ENCODE assay signal across 27 cellular contexts in the genomic region with DNA sequence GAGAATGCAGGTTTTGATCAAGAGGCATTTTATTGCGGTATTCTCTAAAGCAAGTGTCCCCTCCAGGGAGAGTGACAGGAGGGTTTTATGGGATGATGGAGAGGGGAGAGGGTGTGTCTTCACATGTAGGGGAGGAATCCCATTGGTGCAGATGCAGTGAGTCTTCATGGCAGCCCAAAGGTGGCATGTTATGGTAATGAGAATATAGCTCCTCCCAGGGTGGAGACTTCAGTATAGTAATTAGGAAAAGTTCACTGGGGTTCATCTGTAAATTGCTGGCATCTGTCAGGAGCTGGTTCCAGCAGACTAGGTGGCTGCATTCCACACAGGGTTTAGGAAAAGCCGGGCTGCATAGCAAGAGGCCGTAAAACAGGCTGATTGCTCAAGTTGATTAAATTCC.
DNase-seq lines count a peak whose midpoint lies in the region; ATAC-seq, FAIRE-seq and TF ChIP-seq lines count a peak whose summit lies in the region.
"Had no signal": no experiment of that assay in that cellular context is flagged by ENCODE, and none has a peak within 500 bp of the region (broad histone marks: within the 10 kb centered on the region; RNA-seq: fewer than 3 reads in every experiment).

No MANE protein-coding gene starts in this region.

- H3K4me1 ChIP-seq in HAP-1: peaks cover 10% of the 10 kb centered on the region
- no peaks in the 10 kb centered on the region for H3K4me1 ChIP-seq in small intestine (ENCODE audit: control insufficient read depth in 2 of 2, insufficient read depth in 1 of 2, low read depth in 1 of 2, low read length in 1 of 2)
- H3K4me1 ChIP-seq: upper lobe of right lung had no signal

- 33 to 64% (median 34%) methylated on average over 3 of the region's 3 CpGs for WGBS in small intestine, 3 donors

- 0 out of 2 replicates have a peak, but pooled peaks cover 3% of the 10 kb centered on the region for H3K4me1 Mint-ChIP-seq in WTC11
- no peaks in the 10 kb centered on the region for H3K4me1 Mint-ChIP-seq in immature natural killer cell
- H3K4me1 Mint-ChIP-seq: activated CD4-positive, alpha-beta memory T cell treated with anti-CD3 and anti-CD28 coated beads, Interleukin-2, amount 10 ng/mL, durations not matched to agents 7 days and 5 days; CD14-positive monocyte had no signal

- H3K36me3 Mint-ChIP-seq in WTC11 (no peaks in the 10 kb centered on the region), immature natural killer cell (no peaks in the 10 kb centered on the region)
- H3K36me3 Mint-ChIP-seq: CD14-positive monocyte had no signal

- POLR2A ChIA-PET in WTC11 (lab: Charles Lee): interaction anchor here (0.6 kb wide), 1 partner anchor 1061 kb away, joined by 6 read pairs; no protein-coding TSS in a partner anchor

- H3K36me3 ChIP-seq in HAP-1 (replicated peaks) (no peaks in the 10 kb centered on the region), small intestine (ENCODE audit: control insufficient read depth in 2 of 2, insufficient read depth in 2 of 2, low read length in 2 of 2) (no peaks in the 10 kb centered on the region)
- H3K36me3 ChIP-seq: ovary, upper lobe of right lung had no signal

- H3K4me3 ChIP-seq in HAP-1 (no peak overlapping the region), small intestine (ENCODE audit: low read depth in 1 of 2, low read length in 2 of 2) (no peak overlapping the region)
- H3K4me3 ChIP-seq: lung, ovary, skin epidermis, upper lobe of right lung had no signal

- CTCF ChIA-PET in WTC11 (lab: Charles Lee): interaction anchor here (1.2 kb wide), 1 partner anchor 45 kb away, joined by 3 read pairs; no protein-coding TSS in a partner anchor

- no peak overlapping the region for H3K27ac Mint-ChIP-seq in WTC11
- H3K27ac Mint-ChIP-seq in immature natural killer cell: no peak overlapping the region
- H3K27ac Mint-ChIP-seq: activated CD4-positive, alpha-beta memory T cell treated with anti-CD3 and anti-CD28 coated beads, Interleukin-2, amount 10 ng/mL, durations not matched to agents 7 days and 5 days; activated naive CD4-positive, alpha-beta T cell treated with anti-CD3 and anti-CD28 coated beads for 36 hours had no signal

- H3K4me3 Mint-ChIP-seq in WTC11 (no peak overlapping the region), immature natural killer cell (no peak overlapping the region)
- H3K4me3 Mint-ChIP-seq: activated CD4-positive, alpha-beta memory T cell treated with anti-CD3 and anti-CD28 coated beads, Interleukin-2, amount 10 ng/mL, durations not matched to agents 7 days and 5 days; activated naive CD4-positive, alpha-beta T cell treated with anti-CD3 and anti-CD28 coated beads for 36 hours; CD14-positive monocyte had no signal

- no peaks in the 10 kb centered on the region for H3K27me3 ChIP-seq in HAP-1 (ENCODE audit: low read depth)
- no peaks in the 10 kb centered on the region for H3K27me3 ChIP-seq in small intestine (ENCODE audit: control insufficient read depth in 2 of 2, insufficient read depth in 2 of 2, low read length in 2 of 2)
- H3K27me3 ChIP-seq: ovary, upper lobe of right lung had no signal

- FAIRE-seq in small intestine (lab: Jason Lieb, UNC) (no peak), GM19239 (lab: Jason Lieb, UNC) (no peak)
- FAIRE-seq: astrocyte, islet of Langerhans had no signal

- no peak overlapping the region for H3K27ac ChIP-seq in small intestine (ENCODE audit: low read depth in 1 of 2, low read length in 1 of 2)
- H3K27ac ChIP-seq: ovary, skin epidermis, upper lobe of right lung, VCaP had no signal

- in situ Hi-C loops in HAP-1 (cut with MboI; ENCODE audit: low sequenced_read_pairs): loop anchor here (25.0 kb wide), 1 partner anchor 503 kb away; no protein-coding TSS in a partner anchor

- peak; percentile 94 for ATAC-seq in WTC11
- ATAC-seq: upper lobe of right lung had no signal

- TF ChIP-seq CTCF in WTC11 (IDR thresholded peaks at IDR 0.05): no peak

- H3K27me3 Mint-ChIP-seq in WTC11 (ENCODE audit: low read depth) (no peaks in the 10 kb centered on the region), immature natural killer cell (ENCODE audit: low read depth in 3 of 3) (peaks cover 0 to 1% (median 0%) of the 10 kb centered on the region in 3 donors)
- H3K27me3 Mint-ChIP-seq: activated CD4-positive, alpha-beta memory T cell treated with anti-CD3 and anti-CD28 coated beads, Interleukin-2, amount 10 ng/mL, durations not matched to agents 7 days and 5 days had no signal

- H3K9me3 ChIP-seq in HAP-1 (no peaks in the 10 kb centered on the region), small intestine (ENCODE audit: control insufficient read depth, low read depth) (no peaks in the 10 kb centered on the region)
- H3K9me3 ChIP-seq: ovary, upper lobe of right lung had no signal

- no peaks in the 10 kb centered on the region for H3K9me3 Mint-ChIP-seq in WTC11
- peaks cover 0 to 5% (median 0%) of the 10 kb centered on the region in 6 donors for H3K9me3 Mint-ChIP-seq in immature natural killer cell
- H3K9me3 Mint-ChIP-seq: activated CD4-positive, alpha-beta memory T cell treated with anti-CD3 and anti-CD28 coated beads, Interleukin-2, amount 10 ng/mL, durations not matched to agents 7 days and 5 days; activated naive CD4-positive, alpha-beta T cell treated with anti-CD3 and anti-CD28 coated beads for 36 hours had no signal

- peak; percentile 17 for DNase-seq in A172 (ENCODE audit: low spot score)
- peak; percentile 71 to 73 for DNase-seq in HAP-1 (ENCODE audit: low spot score in 2 of 2)
- peak; percentile 20 for DNase-seq in WTC11 (ENCODE audit: low spot score)
- DNase-seq in left kidney (ENCODE audit: low read depth, low spot score): peak; percentile 79
- DNase-seq in small intestine: no peak
- DNase-seq in NCI-H2107 (lab: John Stamatoyannopoulos, UW): no peak
- DNase-seq in GM19239 (ENCODE audit: insufficient read length, low spot score): no peak
- DNase-seq in immature natural killer cell: no peak
- DNase-seq: activated CD4-positive, alpha-beta memory T cell treated with anti-CD3 and anti-CD28 coated beads, Interleukin-2, amount 10 ng/mL, durations not matched to agents 7 days and 5 days; activated naive CD4-positive, alpha-beta T cell treated with anti-CD3 and anti-CD28 coated beads for 36 hours; activated T-cell treated with anti-CD3 and anti-CD28 coated beads, Interleukin-2, amount 50 U/mL, for 1 hour; effector memory CD4-positive, alpha-beta T cell; glutamatergic neuron; HCEC 1CT; KG1; NCI-H2029 treated with DMSO at 0.1 percent for 48 hours; NCI-H524 treated with DMSO at 0.1 percent for 48 hours; ovary; SHP77; stimulated activated CD4-positive, alpha-beta T cell treated with anti-CD3 and anti-CD28 coated beads, Interleukin-4, amount 100 ng/mL, for 1 hour; upper lobe of right lung had no signal

TF ChIP-seq in WTC11, 78 proteins besides CTCF, POLR2A, EP300 and RAD21 (continues in another document):
- TF ChIP-seq HMGA2 (CRISPR knock-in tag; IDR thresholded peaks at IDR 0.05): no peak
- no peak for TF ChIP-seq ATF1 (CRISPR knock-in tag; IDR thresholded peaks at IDR 0.05)
- TF ChIP-seq SP1 (CRISPR knock-in tag; conservative IDR thresholded peaks at IDR 0.05): no peak
- TF ChIP-seq OVOL2 (CRISPR knock-in tag; IDR thresholded peaks at IDR 0.05; ENCODE audit: borderline replicate concordance): no peak
- TF ChIP-seq, protein P1, sequence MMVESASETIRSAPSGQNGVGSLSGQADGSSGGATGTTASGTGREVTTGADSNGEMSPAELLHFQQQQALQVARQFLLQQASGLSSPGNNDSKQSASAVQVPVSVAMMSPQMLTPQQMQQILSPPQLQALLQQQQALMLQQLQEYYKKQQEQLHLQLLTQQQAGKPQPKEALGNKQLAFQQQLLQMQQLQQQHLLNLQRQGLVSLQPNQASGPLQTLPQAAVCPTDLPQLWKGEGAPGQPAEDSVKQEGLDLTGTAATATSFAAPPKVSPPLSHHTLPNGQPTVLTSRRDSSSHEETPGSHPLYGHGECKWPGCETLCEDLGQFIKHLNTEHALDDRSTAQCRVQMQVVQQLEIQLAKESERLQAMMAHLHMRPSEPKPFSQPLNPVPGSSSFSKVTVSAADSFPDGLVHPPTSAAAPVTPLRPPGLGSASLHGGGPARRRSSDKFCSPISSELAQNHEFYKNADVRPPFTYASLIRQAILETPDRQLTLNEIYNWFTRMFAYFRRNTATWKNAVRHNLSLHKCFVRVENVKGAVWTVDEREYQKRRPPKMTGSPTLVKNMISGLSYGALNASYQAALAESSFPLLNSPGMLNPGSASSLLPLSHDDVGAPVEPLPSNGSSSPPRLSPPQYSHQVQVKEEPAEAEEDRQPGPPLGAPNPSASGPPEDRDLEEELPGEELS (CRISPR knock-in tag; IDR thresholded peaks at IDR 0.05): no peak
- no peak for TF ChIP-seq FOXP1 (CRISPR knock-in tag; IDR thresholded peaks at IDR 0.05; ENCODE audit: borderline replicate concordance)
- TF ChIP-seq IRF2 (CRISPR knock-in tag; IDR thresholded peaks at IDR 0.05; ENCODE audit: borderline replicate concordance, low read depth): no peak
- TF ChIP-seq RELA (CRISPR knock-in tag; IDR thresholded peaks at IDR 0.05; ENCODE audit: borderline replicate concordance): no peak
- TF ChIP-seq, protein P2, sequence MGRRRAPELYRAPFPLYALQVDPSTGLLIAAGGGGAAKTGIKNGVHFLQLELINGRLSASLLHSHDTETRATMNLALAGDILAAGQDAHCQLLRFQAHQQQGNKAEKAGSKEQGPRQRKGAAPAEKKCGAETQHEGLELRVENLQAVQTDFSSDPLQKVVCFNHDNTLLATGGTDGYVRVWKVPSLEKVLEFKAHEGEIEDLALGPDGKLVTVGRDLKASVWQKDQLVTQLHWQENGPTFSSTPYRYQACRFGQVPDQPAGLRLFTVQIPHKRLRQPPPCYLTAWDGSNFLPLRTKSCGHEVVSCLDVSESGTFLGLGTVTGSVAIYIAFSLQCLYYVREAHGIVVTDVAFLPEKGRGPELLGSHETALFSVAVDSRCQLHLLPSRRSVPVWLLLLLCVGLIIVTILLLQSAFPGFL (CRISPR knock-in tag; IDR thresholded peaks at IDR 0.05; ENCODE audit: borderline replicate concordance): no peak
- TF ChIP-seq SMAD4 (CRISPR knock-in tag; IDR thresholded peaks at IDR 0.05): no peak
- no peak for TF ChIP-seq CBFB (CRISPR knock-in tag; IDR thresholded peaks at IDR 0.05; ENCODE audit: low read depth)
- no peak for TF ChIP-seq RORB (CRISPR knock-in tag; IDR thresholded peaks at IDR 0.05)
- TF ChIP-seq, protein P3, sequence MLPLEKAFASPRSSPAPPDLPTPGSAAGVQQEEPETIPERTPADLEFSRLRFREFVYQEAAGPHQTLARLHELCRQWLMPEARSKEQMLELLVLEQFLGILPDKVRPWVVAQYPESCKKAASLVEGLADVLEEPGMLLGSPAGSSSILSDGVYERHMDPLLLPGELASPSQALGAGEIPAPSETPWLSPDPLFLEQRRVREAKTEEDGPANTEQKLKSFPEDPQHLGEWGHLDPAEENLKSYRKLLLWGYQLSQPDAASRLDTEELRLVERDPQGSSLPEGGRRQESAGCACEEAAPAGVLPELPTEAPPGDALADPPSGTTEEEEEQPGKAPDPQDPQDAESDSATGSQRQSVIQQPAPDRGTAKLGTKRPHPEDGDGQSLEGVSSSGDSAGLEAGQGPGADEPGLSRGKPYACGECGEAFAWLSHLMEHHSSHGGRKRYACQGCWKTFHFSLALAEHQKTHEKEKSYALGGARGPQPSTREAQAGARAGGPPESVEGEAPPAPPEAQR (CRISPR knock-in tag; IDR thresholded peaks at IDR 0.05): no peak
- no peak for TF ChIP-seq EMX1 (CRISPR knock-in tag; IDR thresholded peaks at IDR 0.05)

Comparison
In these comparisons a context has a peak if more than half of its experiments do, and no peak if none do; other contexts are left out.
1. DNase-seq: peak in A172 (single experiment), HAP-1 (2 of 2), WTC11 (single experiment) and left kidney (single experiment); none in small intestine (single experiment), NCI-H2107 (single experiment), GM19239 (single experiment) and immature natural killer cell (0 of 3).